Comparison of ENCODE assay signal across 21 cellular contexts in genomic region chr16:56365552-56365951, GRCh38.
"Had no signal": no experiment of that assay in that cellular context is flagged by ENCODE, and none has a peak within 500 bp of the region (broad histone marks: within the 10 kb centered on the region; RNA-seq: fewer than 3 reads in every experiment).

No MANE protein-coding gene starts in this region.

- H3K9me3 ChIP-seq: colonic mucosa, heart right ventricle, psoas muscle, spleen, stomach, thoracic aorta, transverse colon had no signal

- H3K4me1 ChIP-seq: colonic mucosa, foreskin keratinocyte had no signal

- ATAC-seq: foreskin keratinocyte, heart right ventricle, left cardiac atrium, left ventricle myocardium superior, psoas muscle, sciatic nerve had no signal

- H3K27me3 ChIP-seq: colonic mucosa, foreskin keratinocyte, heart right ventricle, spleen, stomach, transverse colon had no signal

- H3K27ac ChIP-seq: colonic mucosa, foreskin keratinocyte, heart right ventricle, psoas muscle, spleen, stomach, thoracic aorta, transverse colon had no signal

- DNase-seq: colonic mucosa; dermis blood vessel endothelial cell; foreskin keratinocyte; heart right ventricle; immature natural killer cell; left cardiac atrium; left ventricle myocardium superior; mesendoderm; naive B cell; psoas muscle; retina; spleen; stimulated activated CD4-positive, alpha-beta T cell treated with anti-CD3 and anti-CD28 coated beads, Interleukin-15, amount 100 ng/mL, for 24 hours; stimulated activated CD4-positive, alpha-beta T cell treated with anti-CD3 and anti-CD28 coated beads, Interleukin-1b, Interleukin-23, amount 100 ng/mL, for 48 hours; stimulated activated CD4-positive, alpha-beta T cell treated with anti-CD3 and anti-CD28 coated beads, Interleukin-4, amount 100 ng/mL, for 24 hours; stimulated activated naive CD4-positive, alpha-beta T cell; stomach; substantia nigra; transverse colon had no signal

- H3K4me3 ChIP-seq: colonic mucosa, heart right ventricle, psoas muscle, spleen, stomach, thoracic aorta, transverse colon had no signal
